19 cellular contexts compared by ENCODE assay signal in the genomic region with DNA sequence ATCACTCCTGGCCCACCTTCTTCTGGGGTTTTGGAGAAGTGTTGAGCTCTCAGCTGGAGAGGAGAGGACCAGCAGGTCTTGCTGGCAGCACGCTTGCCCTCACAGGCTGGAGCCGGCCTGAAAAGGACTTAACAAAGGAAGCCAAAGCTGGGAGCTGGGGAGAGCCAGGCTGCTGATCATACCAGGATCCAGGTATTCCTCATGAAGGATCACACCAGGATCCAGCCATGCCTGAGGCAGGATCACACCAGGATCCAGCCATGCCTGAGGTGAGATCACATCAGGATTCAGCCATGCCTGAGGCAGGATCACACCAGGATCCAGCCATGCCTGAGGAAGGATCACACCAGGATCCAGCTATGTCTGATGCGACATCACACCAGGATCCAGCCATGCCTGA. TPM values are rescaled to one million over a fixed set of nuclear protein-coding genes. Genes with fewer than 3 reads are reported as not detected.
DNase-seq lines count a peak whose midpoint lies in the region; ATAC-seq and TF ChIP-seq lines count a peak whose summit lies in the region.
"Had no signal": no experiment of that assay in that cellular context is flagged by ENCODE, and none has a peak within 500 bp of the region (broad histone marks: within the 10 kb centered on the region; RNA-seq: fewer than 3 reads in every experiment).

No MANE protein-coding gene starts in this region.

- H3K4me1 ChIP-seq in right cardiac atrium (ENCODE audit: control insufficient read depth, insufficient read depth, low read length) (peaks cover 5% of the 10 kb centered on the region), sigmoid colon (peaks cover 0 to 5% (median 0%) of the 10 kb centered on the region in 4 donors)
- H3K4me1 ChIP-seq: A549, heart right ventricle had no signal

- no peaks in the 10 kb centered on the region for H3K27me3 ChIP-seq in right cardiac atrium (ENCODE audit: control insufficient read depth, insufficient read depth)
- no peaks in the 10 kb centered on the region for H3K27me3 ChIP-seq in sigmoid colon
- H3K27me3 ChIP-seq: heart right ventricle had no signal

- no peak for ATAC-seq in T-helper 17 cell
- ATAC-seq in right cardiac atrium, result peak; percentile 58 to 59

- H3K27me3 Mint-ChIP-seq in T-helper 17 cell, result peaks cover 17% of the 10 kb centered on the region

- intact Hi-C loops in right cardiac atrium (cut with DNase I) (no loop called here), sigmoid colon (cut with DNase I) (no loop called here)

- DNase-seq in activated CD4-positive, CD25-positive, alpha-beta regulatory T cell treated with anti-CD3 and anti-CD28 coated beads, Interleukin-2, amount 50 U/mL, for 72 hours, result peak; percentile 25
- DNase-seq in activated CD4-positive, CD25-positive, alpha-beta regulatory T cell (lab: John Stamatoyannopoulos, UW), result no peak
- DNase-seq in T-helper 17 cell (no peak), right cardiac atrium (no peak), sigmoid colon (peak; percentile 27), GDM1 (lab: John Stamatoyannopoulos, UW) (no peak), NCI-H2171 (lab: John Stamatoyannopoulos, UW) (no peak), SIG-M5 (lab: John Stamatoyannopoulos, UW) (no peak)
- DNase-seq: heart right ventricle, NCI-H1048, NCI-H345, small intestine had no signal

- no peak for TF ChIP-seq EP300 in sigmoid colon (IDR thresholded peaks at IDR 0.05)

- TF ChIP-seq CTCF in sigmoid colon (IDR thresholded peaks at IDR 0.05), result no peak

- WGBS in right cardiac atrium, result 90% methylated on average over 3 of the region's 3 CpGs
- WGBS in sigmoid colon, 2 donors, result 91 to 93% methylated on average over 3 of the region's 3 CpGs

- H3K4me3 ChIP-seq in right cardiac atrium (ENCODE audit: low read length) (no peak overlapping the region), sigmoid colon (no peak overlapping the region)
- H3K4me3 ChIP-seq: A549, heart right ventricle had no signal

- H3K27ac ChIP-seq in right cardiac atrium (ENCODE audit: low read length) (no peak overlapping the region), sigmoid colon (no peak overlapping the region)
- H3K27ac ChIP-seq: A549, heart right ventricle had no signal

- peak overlapping the region; percentile 75 for H3K27ac Mint-ChIP-seq in T-helper 17 cell

- peaks cover 2% of the 10 kb centered on the region for H3K36me3 Mint-ChIP-seq in T-helper 17 cell (ENCODE audit: low read depth)
- H3K36me3 Mint-ChIP-seq: activated naive CD4-positive, alpha-beta T cell treated with anti-CD3 and anti-CD28 coated beads, Interleukin-2, amount 50 U/mL, for 72 hours had no signal

- H3K9me3 ChIP-seq in T-helper 17 cell (ENCODE audit: control insufficient read depth, low read length, poor library complexity, severe bottlenecking), result no peaks in the 10 kb centered on the region
- no peaks in the 10 kb centered on the region for H3K9me3 ChIP-seq in right cardiac atrium (ENCODE audit: control insufficient read depth, low read length)
- no peaks in the 10 kb centered on the region for H3K9me3 ChIP-seq in sigmoid colon
- H3K9me3 ChIP-seq: heart right ventricle had no signal

- peaks cover 20% of the 10 kb centered on the region for H3K4me1 Mint-ChIP-seq in T-helper 17 cell
- H3K4me1 Mint-ChIP-seq: neural crest cell had no signal

- no peak for TF ChIP-seq POLR2A in sigmoid colon (IDR thresholded peaks at IDR 0.05)

- H3K4me3 Mint-ChIP-seq in T-helper 17 cell, result no peak overlapping the region
- H3K4me3 Mint-ChIP-seq: neural crest cell had no signal

- no peaks in the 10 kb centered on the region for H3K36me3 ChIP-seq in sigmoid colon
- H3K36me3 ChIP-seq: heart right ventricle had no signal

RNA-seq across cellular contexts. Expression of gene MRGPRD, which starts 17.0 kb away (rescaled TPM):
- total RNA-seq in T-helper 17 cell (not detected), right cardiac atrium (not detected), sigmoid colon (1 to 10 TPM in 3 of 4 donors, not detected in 1; 1.9 to 2.2 (median 2.1) TPM)
- polyA plus RNA-seq in right cardiac atrium (not detected), sigmoid colon (not detected)
- total RNA-seq: activated CD8-positive, alpha-beta memory T cell treated with anti-CD3 and anti-CD28 coated beads for 36 hours; activated naive CD4-positive, alpha-beta T cell treated with anti-CD3 and anti-CD28 coated beads, Interleukin-2, amount 50 U/mL, for 72 hours; heart right ventricle; HT-29; neural crest cell; subcutaneous adipose tissue; T-helper 2 cell treated with Interferon-gamma antibody and Interleukin-4, amounts not matched to agents 100 ng/mL and 5 ng/mL, for 36 hours had no signal
- polyA plus RNA-seq: A549, heart right ventricle had no signal

RNA-seq across cellular contexts. Expression of gene MRGPRF, which starts 49.3 kb away (rescaled TPM):
- total RNA-seq in T-helper 17 cell, result not detected
- 10 to 100 TPM in 2 of 4 donors, 1 to 10 TPM in 2; 4.6 to 16.2 (median 9.3) TPM for total RNA-seq in right cardiac atrium
- 9.4 TPM for polyA plus RNA-seq in right cardiac atrium
- 100 to 1,000 TPM; 118 to 263 (median 138) TPM for total RNA-seq in sigmoid colon
- 10 to 100 TPM in 1 of 3 donors, 1 to 10 TPM in 2; 1.8 to 18.7 (median 4.2) TPM for polyA plus RNA-seq in sigmoid colon
- total RNA-seq: activated CD8-positive, alpha-beta memory T cell treated with anti-CD3 and anti-CD28 coated beads for 36 hours; activated naive CD4-positive, alpha-beta T cell treated with anti-CD3 and anti-CD28 coated beads, Interleukin-2, amount 50 U/mL, for 72 hours; T-helper 2 cell treated with Interferon-gamma antibody and Interleukin-4, amounts not matched to agents 100 ng/mL and 5 ng/mL, for 36 hours had no signal

Comparison
In these comparisons a context has a peak if more than half of its experiments do, and no peak if none do; other contexts are left out.
1. DNase-seq: peak in activated CD4-positive, CD25-positive, alpha-beta regulatory T cell treated with anti-CD3 and anti-CD28 coated beads, Interleukin-2, amount 50 U/mL, for 72 hours (single experiment) and sigmoid colon (single experiment); none in activated CD4-positive, CD25-positive, alpha-beta regulatory T cell (0 of 4), T-helper 17 cell (0 of 3), right cardiac atrium (0 of 3), GDM1 (single experiment), NCI-H2171 (single experiment) and SIG-M5 (single experiment).
2. RNA of gene MRGPRF, which starts 49.3 kb away (total RNA-seq): 118 to 263 TPM in sigmoid colon; 4.6 to 16.2 TPM in right cardiac atrium and not detected in T-helper 17 cell; every median in the first group is over 4 times any median in the second.